10 cellular contexts compared by ENCODE assay signal in the genomic region with DNA sequence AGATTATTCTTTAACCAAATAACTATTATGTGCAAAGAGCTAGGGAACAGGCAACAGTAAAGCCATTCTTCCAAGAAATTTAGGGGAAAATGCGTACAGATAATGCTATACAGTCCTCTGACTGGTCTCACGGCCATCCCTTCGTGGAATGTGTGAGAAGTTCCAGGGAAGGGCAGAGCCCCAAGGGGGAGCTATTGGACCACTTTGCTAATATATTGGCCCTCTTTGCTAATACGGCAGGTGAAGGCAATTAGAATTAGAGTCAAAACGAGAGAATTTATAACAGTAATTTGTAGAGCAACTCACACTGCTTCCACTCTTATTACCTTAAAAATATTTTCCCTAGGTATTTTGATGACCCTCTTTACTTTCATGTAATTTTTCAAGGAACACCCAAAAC.
A peak's percentile ranks its signal among the peaks of the same experiment; 100 is the strongest.
DNase-seq lines count a peak whose midpoint lies in the region; ATAC-seq and TF ChIP-seq lines count a peak whose summit lies in the region.
"Had no signal": no experiment of that assay in that cellular context is flagged by ENCODE, and none has a peak within 500 bp of the region (broad histone marks: within the 10 kb centered on the region; RNA-seq: fewer than 3 reads in every experiment).

No MANE protein-coding gene starts in this region.

- H3K27me3 ChIP-seq in RWPE2 (ENCODE audit: insufficient read depth, poor library complexity, severe bottlenecking) (no peaks in the 10 kb centered on the region), Peyer's patch (no peaks in the 10 kb centered on the region)

- TF ChIP-seq POLR2A in Peyer's patch (IDR thresholded peaks at IDR 0.05), result no peak

- no peak overlapping the region for H3K27ac Mint-ChIP-seq in immature natural killer cell

- H3K9me3 ChIP-seq in RWPE2 (ENCODE audit: severe bottlenecking) (no peaks in the 10 kb centered on the region), Peyer's patch (no peaks in the 10 kb centered on the region)
- H3K9me3 ChIP-seq: SJSA1 had no signal

- peaks cover 5 to 6% of the 10 kb centered on the region in 2 donors for H3K4me1 Mint-ChIP-seq in immature natural killer cell

- no peak overlapping the region for H3K4me3 ChIP-seq in RWPE2 (ENCODE audit: severe bottlenecking)
- H3K4me3 ChIP-seq in Peyer's patch, result no peak overlapping the region
- H3K4me3 ChIP-seq: lung, SJSA1 had no signal

- no peak overlapping the region for H3K4me3 Mint-ChIP-seq in immature natural killer cell

- H3K27ac ChIP-seq in RWPE2 (ENCODE audit: poor library complexity, severe bottlenecking) (no peak overlapping the region), Peyer's patch (no peak overlapping the region)
- H3K27ac ChIP-seq: SJSA1 had no signal

- H3K27me3 Mint-ChIP-seq in immature natural killer cell (ENCODE audit: low read depth in 3 of 3), result peaks cover 0 to 6% (median 4%) of the 10 kb centered on the region in 3 donors

- intact Hi-C loops in head of caudate nucleus (cut with DNase I), result loop anchor here (10.0 kb wide), 1 partner anchor 1523 kb away; no protein-coding TSS in a partner anchor

- H3K36me3 Mint-ChIP-seq in immature natural killer cell, result peaks cover 0 to 4% (median 0%) of the 10 kb centered on the region in 3 donors

- peak; percentile 41 for ATAC-seq in HG02885 (IDR thresholded peaks at IDR 0.05; ENCODE audit: poor library complexity, unreplicated experiment)
- peak; percentile 53; the same call in 2 of the 3 replicates for ATAC-seq in RWPE2 (ENCODE audit: low read depth)

- TF ChIP-seq CTCF in RWPE2 (IDR thresholded peaks at IDR 0.05; ENCODE audit: poor library complexity, severe bottlenecking) (peak; percentile 51), Peyer's patch (IDR thresholded peaks at IDR 0.05) (peak in 3 of 6 experiments; percentile 11 to 25 (median 15))

- DNase-seq in ELR (ENCODE audit: low read depth) (peak; percentile 44), RWPE2 (ENCODE audit: low spot score) (no peak), head of caudate nucleus (peak in 41 of 42 donors; percentile 14 to 75 (median 52)), immature natural killer cell (no peak), H4 (ENCODE audit: low spot score) (no peak), NCI-H2029 treated with DMSO at 0.1 percent for 48 hours (lab: John Stamatoyannopoulos, UW) (no peak), Peyer's patch (no peak)

- peaks cover 0 to 5% (median 0%) of the 10 kb centered on the region in 6 donors for H3K9me3 Mint-ChIP-seq in immature natural killer cell

- H3K36me3 ChIP-seq in RWPE2 (ENCODE audit: low read depth) (no peaks in the 10 kb centered on the region), Peyer's patch (no peaks in the 10 kb centered on the region)
- H3K36me3 ChIP-seq: SJSA1 had no signal

- H3K4me1 ChIP-seq in RWPE2 (ENCODE audit: insufficient read depth, poor library complexity, severe bottlenecking) (no peaks in the 10 kb centered on the region), Peyer's patch (peaks cover 0 to 11% (median 0%) of the 10 kb centered on the region in 4 donors)

Comparison
In these comparisons a context has a peak if more than half of its experiments do, and no peak if none do; other contexts are left out.
1. DNase-seq: peak in ELR (single experiment) and head of caudate nucleus (41 of 42); none in RWPE2 (single experiment), immature natural killer cell (0 of 3), H4 (single experiment), NCI-H2029 treated with DMSO at 0.1 percent for 48 hours (single experiment) and Peyer's patch (0 of 3).